In the genomic region with DNA sequence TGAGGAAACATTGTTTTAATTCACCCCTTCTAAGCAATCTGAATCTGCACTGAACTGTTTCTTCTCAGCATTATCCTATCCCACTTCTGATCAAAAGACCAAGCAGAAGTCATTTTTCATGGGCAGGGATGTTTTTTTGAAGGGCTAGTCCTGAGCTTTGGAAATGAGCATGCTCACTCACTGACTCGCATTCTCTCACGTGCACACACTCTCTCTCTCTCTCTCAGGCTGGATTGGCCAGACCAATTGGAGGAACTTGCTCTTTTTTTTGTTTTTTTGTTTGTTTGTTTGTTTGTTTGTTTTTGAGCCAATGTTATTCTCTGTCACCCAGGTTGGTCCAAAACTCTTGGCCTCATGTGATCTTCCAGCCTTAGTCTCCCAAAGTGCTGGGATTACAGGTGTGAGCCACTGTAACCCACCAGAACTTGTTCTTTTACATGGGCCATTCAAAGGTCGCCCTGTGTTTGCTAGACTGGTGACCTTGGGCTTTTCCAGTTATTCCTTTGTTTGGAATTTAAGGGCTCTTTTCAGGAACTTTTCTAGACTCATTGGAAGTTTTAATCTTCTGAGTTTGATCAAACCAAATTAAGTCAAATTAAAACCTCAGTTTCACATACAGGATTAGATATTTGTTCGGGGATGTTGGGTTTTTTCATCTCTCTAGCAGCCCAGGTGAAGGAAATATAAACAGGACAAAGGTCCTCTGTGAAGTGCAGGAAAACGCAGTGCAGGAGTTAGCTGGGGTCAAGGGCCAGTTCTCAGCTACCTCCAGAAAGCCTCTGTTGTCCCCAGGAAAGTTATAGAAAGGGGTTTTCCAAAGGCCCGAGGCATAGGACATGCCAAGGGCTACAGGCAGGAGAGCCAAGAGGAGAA, we compare ENCODE assay signal across 18 cellular contexts. TPM values are rescaled to one million over a fixed set of nuclear protein-coding genes. Genes with fewer than 3 reads are reported as not detected.
A peak's percentile ranks its signal among the peaks of the same experiment; 100 is the strongest.
DNase-seq lines count a peak whose midpoint lies in the region; ATAC-seq and TF ChIP-seq lines count a peak whose summit lies in the region.
"Had no signal": no experiment of that assay in that cellular context is flagged by ENCODE, and none has a peak within 500 bp of the region (broad histone marks: within the 10 kb centered on the region; RNA-seq: fewer than 3 reads in every experiment).

No MANE protein-coding gene starts in this region.

- H3K9ac ChIP-seq in colonic mucosa (ENCODE audit: low read depth in 2 of 2, low read length in 2 of 2): no peak overlapping the region
- no peak overlapping the region for H3K9ac ChIP-seq in rectal smooth muscle tissue (ENCODE audit: low read length)
- H3K9ac ChIP-seq: BLaER1 treated with 17β-estradiol and CSF1 and Interleukin-3, amounts not matched to agents 10 nM and 100 nM had no signal

- peaks cover 3% of the 10 kb centered on the region for H3K36me3 Mint-ChIP-seq in CD4-positive, CD25-positive, alpha-beta regulatory T cell

- TF ChIP-seq POLR2A in right lobe of liver (IDR thresholded peaks at IDR 0.05): no peak

- TF ChIP-seq CTCF in colonic mucosa (IDR thresholded peaks at IDR 0.05) (no peak), right lobe of liver (IDR thresholded peaks at IDR 0.05) (no peak)

- H3K27me3 ChIP-seq in CD4-positive, CD25-positive, alpha-beta regulatory T cell (ENCODE audit: control insufficient read depth, insufficient read depth, low read length): no peaks in the 10 kb centered on the region
- no peaks in the 10 kb centered on the region for H3K27me3 ChIP-seq in colonic mucosa
- no peaks in the 10 kb centered on the region for H3K27me3 ChIP-seq in right lobe of liver
- no peaks in the 10 kb centered on the region for H3K27me3 ChIP-seq in rectal smooth muscle tissue (ENCODE audit: control insufficient read depth, insufficient read depth, low read length)
- H3K27me3 ChIP-seq: BLaER1 treated with 17β-estradiol and CSF1 and Interleukin-3, amounts not matched to agents 10 nM and 100 nM had no signal

- H3K4me1 ChIP-seq in CD4-positive, CD25-positive, alpha-beta regulatory T cell (ENCODE audit: control insufficient read depth, insufficient read depth, low read length, poor library complexity, severe bottlenecking): peaks cover 8% of the 10 kb centered on the region
- H3K4me1 ChIP-seq in colonic mucosa (peaks cover 8% of the 10 kb centered on the region), right lobe of liver (peaks cover 0 to 53% (median 8%) of the 10 kb centered on the region in 4 donors), rectal smooth muscle tissue (ENCODE audit: control insufficient read depth, insufficient read depth, low read length) (no peaks in the 10 kb centered on the region)

- DNase-seq in CD4-positive, CD25-positive, alpha-beta regulatory T cell: no peak
- peak; percentile 43 for DNase-seq in colonic mucosa
- no peak for DNase-seq in right lobe of liver
- DNase-seq in head of caudate nucleus: no peak
- DNase-seq in kidney tubule cell (ENCODE audit: low spot score): no peak
- DNase-seq: GF-D8, HFFc6, Karpas-422, NCI-H1105, NCI-H1694, NCI-H510A treated with DMSO at 0.1 percent for 48 hours, NCI-H82, PC-9 had no signal

- peaks cover 0 to 8% (median 5%) of the 10 kb centered on the region in 4 donors for H3K4me1 Mint-ChIP-seq in CD4-positive, CD25-positive, alpha-beta regulatory T cell

- H3K4me3 Mint-ChIP-seq in CD4-positive, CD25-positive, alpha-beta regulatory T cell: no peak overlapping the region
- H3K4me3 Mint-ChIP-seq: HFFc6 had no signal

- ATAC-seq in CD4-positive, CD25-positive, alpha-beta regulatory T cell (ENCODE audit: low read depth in 2 of 2): no peak
- ATAC-seq in right lobe of liver (peak; percentile 36 to 48 (median 44)), GM21737 (IDR thresholded peaks at IDR 0.05; ENCODE audit: unreplicated experiment) (no peak), GM19328 (IDR thresholded peaks at IDR 0.05; ENCODE audit: unreplicated experiment) (no peak)
- ATAC-seq: A549 had no signal

- H3K27ac ChIP-seq in CD4-positive, CD25-positive, alpha-beta regulatory T cell (ENCODE audit: insufficient read depth, low read length, poor library complexity, severe bottlenecking): no peak overlapping the region
- H3K27ac ChIP-seq in colonic mucosa: peak overlapping the region; percentile 17
- peak overlapping the region in 2 of 3 donors; percentile 73 to 90 for H3K27ac ChIP-seq in right lobe of liver
- H3K27ac ChIP-seq in rectal smooth muscle tissue (ENCODE audit: low read depth, low read length): peak overlapping the region; percentile 7
- H3K27ac ChIP-seq: A549; BLaER1 treated with 17β-estradiol and CSF1 and Interleukin-3, amounts not matched to agents 10 nM and 100 nM; PC-9 had no signal

- H3K27ac Mint-ChIP-seq in CD4-positive, CD25-positive, alpha-beta regulatory T cell: peak overlapping the region in 2 of 3 donors; percentile 57 to 70
- H3K27ac Mint-ChIP-seq: HFFc6 had no signal

- no peaks in the 10 kb centered on the region for H3K27me3 Mint-ChIP-seq in CD4-positive, CD25-positive, alpha-beta regulatory T cell

- intact Hi-C loops in colonic mucosa (cut with DNase I) (no loop called here), right lobe of liver (cut with DNase I) (no loop called here), head of caudate nucleus (cut with DNase I) (no loop called here)

- H3K9me3 Mint-ChIP-seq in CD4-positive, CD25-positive, alpha-beta regulatory T cell: peaks cover 0 to 1% (median 0%) of the 10 kb centered on the region in 7 donors
- H3K9me3 Mint-ChIP-seq: HFFc6 had no signal

- no peaks in the 10 kb centered on the region for H3K36me3 ChIP-seq in CD4-positive, CD25-positive, alpha-beta regulatory T cell (ENCODE audit: control insufficient read depth, insufficient read depth, low read length)
- H3K36me3 ChIP-seq in colonic mucosa (no peaks in the 10 kb centered on the region), right lobe of liver (no peaks in the 10 kb centered on the region), rectal smooth muscle tissue (ENCODE audit: control insufficient read depth, insufficient read depth, low read length) (peaks cover 6% of the 10 kb centered on the region)

- WGBS in right lobe of liver (ENCODE audit: insufficient coverage, low coverage, low lambda C conversion rate, missing lambda C conversion rate): 34% methylated on average over 6 of the region's 6 CpGs

- H3K4me3 ChIP-seq in CD4-positive, CD25-positive, alpha-beta regulatory T cell (ENCODE audit: low read depth, low read length): no peak overlapping the region
- no peak overlapping the region for H3K4me3 ChIP-seq in colonic mucosa
- no peak overlapping the region for H3K4me3 ChIP-seq in right lobe of liver
- H3K4me3 ChIP-seq in rectal smooth muscle tissue (ENCODE audit: low read length): no peak overlapping the region
- H3K4me3 ChIP-seq: A549; BLaER1 treated with 17β-estradiol and CSF1 and Interleukin-3, amounts not matched to agents 10 nM and 100 nM; PC-9 had no signal

- no peaks in the 10 kb centered on the region for H3K9me3 ChIP-seq in CD4-positive, CD25-positive, alpha-beta regulatory T cell (ENCODE audit: control insufficient read depth in 2 of 2, low read length in 2 of 2)
- H3K9me3 ChIP-seq in colonic mucosa (no peaks in the 10 kb centered on the region), right lobe of liver (no peaks in the 10 kb centered on the region)
- H3K9me3 ChIP-seq: A549; BLaER1 treated with 17β-estradiol and CSF1 and Interleukin-3, amounts not matched to agents 10 nM and 100 nM had no signal

RNA-seq across cellular contexts. Expression of a gene that starts 13.2 kb away (rescaled TPM):
- 4.0 TPM for total RNA-seq in CD4-positive, CD25-positive, alpha-beta regulatory T cell
- under 1 TPM in 2 of 4 donors, not detected in 2; 0.21 to 0.40 TPM for polyA plus RNA-seq in CD4-positive, CD25-positive, alpha-beta regulatory T cell
- total RNA-seq in colonic mucosa: 10 to 100 TPM in 1 of 2 donors, 1 to 10 TPM in 1; 7.0 to 20.8 TPM
- total RNA-seq in right lobe of liver: 10 to 100 TPM; 27.3 to 98.1 (median 53.2) TPM

RNA-seq across cellular contexts. Expression of a gene that starts 21.2 kb away (rescaled TPM):
- total RNA-seq in CD4-positive, CD25-positive, alpha-beta regulatory T cell: 121 TPM
- polyA plus RNA-seq in CD4-positive, CD25-positive, alpha-beta regulatory T cell: 100 to 1,000 TPM; 173 to 199 (median 184) TPM
- total RNA-seq in colonic mucosa: 10 to 100 TPM; 64.0 to 84.0 TPM
- total RNA-seq in right lobe of liver: 10 to 100 TPM; 12.4 to 19.6 (median 16.5) TPM

Comparison
In these comparisons a context has a peak if more than half of its experiments do, and no peak if none do; other contexts are left out.
1. ATAC-seq: peak in right lobe of liver (4 of 4); none in CD4-positive, CD25-positive, alpha-beta regulatory T cell (0 of 2), GM21737 (single experiment) and GM19328 (single experiment).